ENCODE assay signal across 8 cellular contexts in the genomic region with DNA sequence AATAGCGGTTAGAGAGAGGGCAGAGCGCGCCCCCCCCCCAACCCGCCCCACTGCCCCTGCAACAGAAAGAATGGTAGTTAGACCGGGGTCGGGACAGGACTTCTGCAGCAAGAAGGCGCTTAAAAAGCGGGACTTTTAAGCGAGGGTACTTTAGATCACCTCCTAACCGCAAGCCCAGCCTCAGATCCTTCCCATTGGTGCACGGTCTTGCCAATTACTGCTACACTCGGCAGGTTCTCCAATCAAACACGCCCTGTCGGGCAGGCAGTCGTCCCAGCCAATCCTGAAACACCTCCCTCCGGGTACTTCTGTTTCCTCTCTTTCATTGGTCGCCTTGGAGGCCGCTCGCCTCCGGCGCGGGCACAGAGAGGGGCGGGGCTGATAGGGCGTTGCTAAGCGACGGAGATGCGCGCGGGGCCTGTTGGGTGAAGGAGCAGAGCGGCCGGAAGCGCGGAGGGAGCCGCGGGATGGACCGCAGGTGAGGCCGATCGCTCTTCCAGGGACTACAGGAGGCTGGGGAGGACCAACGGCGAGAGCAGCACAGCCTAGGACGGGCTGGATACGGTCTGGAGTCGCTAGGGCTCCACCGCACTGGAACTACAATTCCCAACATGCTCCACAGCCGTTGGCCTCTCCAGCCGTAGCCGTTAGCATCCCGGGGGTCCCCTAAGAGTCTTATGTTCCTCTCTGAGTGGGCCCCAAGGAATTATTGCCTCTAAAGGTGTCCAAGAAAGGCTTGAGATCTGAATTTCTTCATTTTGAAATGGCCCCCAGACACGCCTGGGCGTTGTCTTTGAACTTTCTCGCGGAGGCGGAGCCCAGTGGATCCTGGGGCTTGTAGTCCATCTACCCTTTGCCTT.
DNase-seq lines count a peak whose midpoint lies in the region; ATAC-seq and FAIRE-seq lines count a peak whose summit lies in the region.

TSS of gene PROSER3 (plus strand) at position 428 of the 860 bp plus-strand sequence. CDS start at position 468, 40 bp downstream.

- H3K36me3 Mint-ChIP-seq in effector memory CD8-positive, alpha-beta T cell (ENCODE audit: insufficient read depth) = peaks cover 23% of the 10 kb centered on the region
- peaks cover 25% of the 10 kb centered on the region for H3K36me3 Mint-ChIP-seq in memory B cell

- H3K27me3 Mint-ChIP-seq in effector memory CD8-positive, alpha-beta T cell = peaks cover 0 to 7% of the 10 kb centered on the region in 2 donors
- peaks cover 13% of the 10 kb centered on the region for H3K27me3 Mint-ChIP-seq in memory B cell

- no peaks in the 10 kb centered on the region for H3K9me3 Mint-ChIP-seq in effector memory CD8-positive, alpha-beta T cell
- H3K9me3 Mint-ChIP-seq in memory B cell = no peaks in the 10 kb centered on the region

- ATAC-seq in GM21367 (IDR thresholded peaks at IDR 0.05; ENCODE audit: unreplicated experiment) = peak; percentile 86
- peak; percentile 95 for ATAC-seq in effector memory CD8-positive, alpha-beta T cell (replicated peaks)
- ATAC-seq in memory B cell (ENCODE audit: low read depth) = peak; percentile 91

- peak; percentile 97 for FAIRE-seq in HTR-8/SVneo (lab: Jason Lieb, UNC)

- peak within 1 kb of the TSS; percentile 93 to 94 for H3K4me3 Mint-ChIP-seq in effector memory CD8-positive, alpha-beta T cell
- H3K4me3 Mint-ChIP-seq in memory B cell = peak within 1 kb of the TSS; percentile 89

- H3K27ac Mint-ChIP-seq in effector memory CD8-positive, alpha-beta T cell = peak within 1 kb of the TSS; percentile 96 to 97
- H3K27ac Mint-ChIP-seq in memory B cell = peak within 1 kb of the TSS; percentile 87

- H3K4me1 Mint-ChIP-seq in effector memory CD8-positive, alpha-beta T cell (ENCODE audit: low read depth in 2 of 2) = peaks cover 27 to 38% of the 10 kb centered on the region in 2 donors
- peaks cover 20% of the 10 kb centered on the region for H3K4me1 Mint-ChIP-seq in memory B cell

- peak; percentile 96 for DNase-seq in COLO829 (ENCODE audit: low spot score)
- peak; percentile 98 for DNase-seq in HTR-8/SVneo (ENCODE audit: insufficient read length, low spot score)
- peak; percentile 98 for DNase-seq in NOMO-1 treated with dmso at 0.1 percent for 144 hours (lab: John Stamatoyannopoulos, UW; ENCODE audit: unreplicated experiment)
- DNase-seq in activated CD8-positive, alpha-beta memory T cell treated with anti-CD3 and anti-CD28 coated beads for 48 hours (ENCODE audit: low read depth in 2 of 3, low spot score in 2 of 3) = peak; percentile 88 to 98 (median 92)
- DNase-seq in effector memory CD8-positive, alpha-beta T cell = peak; percentile 98 to 99 (median 99)
- peak; percentile 95 to 97 for DNase-seq in memory B cell (ENCODE audit: low spot score in 2 of 2)
- DNase-seq in stimulated activated CD8-positive, alpha-beta memory T cell treated with anti-CD3 and anti-CD28 coated beads, Interleukin-12 subunit alpha, Interleukin-12 subunit beta, amount 100 ng/mL, for 24 hours (ENCODE audit: extremely low read depth) = peak; percentile 95

Comparison
In these comparisons a context has a peak if more than half of its experiments do, and no peak if none do; other contexts are left out.
1. Peak in every context shown above with its lines: DNase-seq and ATAC-seq.